24 cellular contexts compared by ENCODE assay signal in the genomic region with DNA sequence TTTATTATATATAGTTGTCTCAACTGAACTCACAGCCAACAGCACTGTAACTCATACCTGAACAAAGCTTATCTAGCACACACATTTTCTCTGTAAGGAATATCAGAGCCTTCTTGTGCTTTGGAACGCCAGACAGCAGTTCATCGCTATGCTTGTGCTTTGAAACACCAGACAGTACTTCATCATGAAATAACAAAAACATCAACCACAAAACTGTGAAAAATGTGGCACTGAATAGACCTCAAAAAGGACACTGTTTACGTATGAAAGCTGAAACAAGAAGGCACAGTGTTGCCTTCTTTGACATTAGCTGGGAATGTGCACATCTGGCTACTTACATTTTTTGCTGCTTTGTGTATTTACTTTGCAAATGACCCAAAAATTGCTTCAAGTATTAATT.
DNase-seq lines count a peak whose midpoint lies in the region; ATAC-seq, FAIRE-seq and TF ChIP-seq lines count a peak whose summit lies in the region.
"Had no signal": no experiment of that assay in that cellular context is flagged by ENCODE, and none has a peak within 500 bp of the region (broad histone marks: within the 10 kb centered on the region; RNA-seq: fewer than 3 reads in every experiment).

No MANE protein-coding gene starts in this region.

- H3K4me2 ChIP-seq in GM12878 (ENCODE audit: control insufficient read depth, insufficient read depth) (no peak overlapping the region), smooth muscle cell (peak overlapping the region; percentile 58)
- H3K4me2 ChIP-seq: PC-9 had no signal

- H3K9ac ChIP-seq in GM12878 (ENCODE audit: control insufficient read depth, insufficient read depth, low read length): no peak overlapping the region
- peak overlapping the region; percentile 81 for H3K9ac ChIP-seq in smooth muscle cell (ENCODE audit: low read depth)

- TF ChIP-seq EP300 in GM12878 (IDR thresholded peaks at IDR 0.05; ENCODE audit: borderline replicate concordance in 1 of 2, control insufficient read depth in 1 of 2, low read depth in 2 of 2, low read length in 2 of 2) (no peak), transverse colon (IDR thresholded peaks at IDR 0.05; ENCODE audit: low read depth) (no peak)

- 80% methylated on average over 3 of the region's 3 CpGs for WGBS in GM12878 (ENCODE audit: insufficient coverage, insufficient replicate concordance, low lambda C conversion rate, missing lambda C conversion rate)
- WGBS in smooth muscle cell (ENCODE audit: low lambda C conversion rate): 25% methylated on average over 3 of the region's 3 CpGs
- 89 to 91% methylated on average over 3 of the region's 3 CpGs for WGBS in transverse colon (ENCODE audit: low coverage in 1 of 2), 2 donors

- DNase-seq in LHCN-M2 (ENCODE audit: low read depth) (peak; percentile 57), GM12878 (ENCODE audit: low read depth, low spot score) (no peak), iris pigment epithelial cell (ENCODE audit: low read depth) (peak; percentile 71), smooth muscle cell (lab: John Stamatoyannopoulos, UW; ENCODE audit: unreplicated experiment) (no peak), T-cell (no peak), transverse colon (no peak)
- DNase-seq: activated CD4-positive, alpha-beta T cell treated with anti-CD3 and anti-CD28 coated beads for 48 hours; activated naive CD4-positive, alpha-beta T cell treated with anti-CD3 and anti-CD28 coated beads for 36 hours; activated T-cell treated with anti-CD3 and anti-CD28 coated beads, Interleukin-2, amount 50 U/mL, for 72 hours; DMS 273 treated with DMSO at 0.1 percent for 48 hours; effector memory CD4-positive, alpha-beta T cell; mesendoderm; naive thymus-derived CD8-positive, alpha-beta T cell; NCI-H1105 treated with DMSO at 0.1 percent for 48 hours; NCI-H2029 treated with DMSO at 0.1 percent for 48 hours; NCI-H345; PC-9; posterior cingulate gyrus; SHP77 treated with DMSO at 0.1 percent for 48 hours had no signal

- no peak overlapping the region for H3K27ac Mint-ChIP-seq in T-cell
- H3K27ac Mint-ChIP-seq: activated naive CD4-positive, alpha-beta T cell treated with anti-CD3 and anti-CD28 coated beads for 36 hours; activated T-cell treated with anti-CD3 and anti-CD28 coated beads, Interleukin-2, amount 50 U/mL, for 72 hours; T-helper 1 cell treated with Interleukin-12 subunit alpha and Interleukin-12 subunit beta and Interleukin-4 antibody, amounts not matched to agents 30 μg/mL and 1 μg/mL, for 36 hours had no signal

- SMC1A ChIA-PET in GM12878 (lab: Charles Lee; ENCODE audit: uncharacterized antibody, unreplicated experiment): interaction anchor here (2.3 kb wide), 1 partner anchor 10 kb away, joined by 8 read pairs; no protein-coding TSS in a partner anchor

- H2AFZ ChIP-seq in GM12878 (ENCODE audit: control insufficient read depth, low read depth, low read length): no peak overlapping the region
- H2AFZ ChIP-seq in smooth muscle cell (ENCODE audit: low read depth): no peak overlapping the region
- H2AFZ ChIP-seq: PC-9 had no signal

- TF ChIP-seq POLR2A in GM12878 (IDR thresholded peaks at IDR 0.05; ENCODE audit: low read depth, low read length): no peak
- TF ChIP-seq POLR2A in transverse colon (IDR thresholded peaks at IDR 0.05): no peak

- ATAC-seq in GM12878 (peak; percentile 34), T-cell (replicated peaks in 1 of 4) (no peak), HG03097 (IDR thresholded peaks at IDR 0.05; ENCODE audit: low FRiP score, unreplicated experiment) (no peak)
- ATAC-seq: activated T-cell treated with anti-CD3 and anti-CD28 coated beads, Interleukin-2, amount 50 U/mL, for 72 hours; naive thymus-derived CD8-positive, alpha-beta T cell had no signal

- H4K20me1 ChIP-seq in GM12878 (ENCODE audit: control insufficient read depth, insufficient read depth): no peaks in the 10 kb centered on the region
- no peaks in the 10 kb centered on the region for H4K20me1 ChIP-seq in smooth muscle cell (ENCODE audit: low read depth)

- H3K4me3 ChIP-seq in GM12878: no peak overlapping the region
- no peak overlapping the region for H3K4me3 ChIP-seq in smooth muscle cell
- no peak overlapping the region for H3K4me3 ChIP-seq in transverse colon
- H3K4me3 ChIP-seq: esophagus muscularis mucosa, PC-9 had no signal

- intact Hi-C loops in GM12878 (cut with micrococcal nuclease; ENCODE audit: unreplicated experiment) (no loop called here), transverse colon (cut with DNase I; ENCODE audit: low total_unique reads) (no loop called here)

- H3K4me3 Mint-ChIP-seq in T-cell: no peak overlapping the region
- H3K4me3 Mint-ChIP-seq: activated naive CD4-positive, alpha-beta T cell treated with anti-CD3 and anti-CD28 coated beads for 36 hours; activated T-cell treated with anti-CD3 and anti-CD28 coated beads, Interleukin-2, amount 50 U/mL, for 72 hours; naive thymus-derived CD8-positive, alpha-beta T cell; T-helper 1 cell treated with Interleukin-12 subunit alpha and Interleukin-12 subunit beta and Interleukin-4 antibody, amounts not matched to agents 30 μg/mL and 1 μg/mL, for 36 hours had no signal

- in situ Hi-C loops in GM12878 (cut with MboI) (no loop called here), transverse colon (cut with MboI; ENCODE audit: low pct_ligation_motif_present in 1 of 4, low pct_unique_long_range_greater_than_20kb in 1 of 4, low sequenced_read_pairs in 3 of 4) (no loop called here)

- H3K4me1 ChIP-seq in GM12878 (ENCODE audit: control insufficient read depth, insufficient read depth, low read length) (peaks cover 4% of the 10 kb centered on the region; the same call in 1 of the 2 replicates), smooth muscle cell (ENCODE audit: low read depth) (peaks cover 17% of the 10 kb centered on the region), transverse colon (no peaks in the 10 kb centered on the region)
- H3K4me1 ChIP-seq: esophagus muscularis mucosa had no signal

- no peaks in the 10 kb centered on the region for H3K9me3 Mint-ChIP-seq in T-cell
- H3K9me3 Mint-ChIP-seq: activated naive CD4-positive, alpha-beta T cell treated with anti-CD3 and anti-CD28 coated beads for 36 hours; activated T-cell treated with anti-CD3 and anti-CD28 coated beads, Interleukin-2, amount 50 U/mL, for 72 hours; naive thymus-derived CD8-positive, alpha-beta T cell; T-helper 1 cell treated with Interleukin-12 subunit alpha and Interleukin-12 subunit beta and Interleukin-4 antibody, amounts not matched to agents 30 μg/mL and 1 μg/mL, for 36 hours had no signal

- peaks cover 44% of the 10 kb centered on the region for H3K36me3 Mint-ChIP-seq in T-cell

- CTCF ChIA-PET in GM12878 (lab: Yijun Ruan, JAX): interaction anchor here (0.6 kb wide), 1 partner anchor 105 kb away, joined by 3 read pairs; no protein-coding TSS in a partner anchor
- CTCF ChIA-PET in T-cell (lab: Charles Lee): no interaction called here

- no peak for FAIRE-seq in GM12878 (lab: Jason Lieb, UNC)
- FAIRE-seq: G401.6, urothelium cell line had no signal

- H3K4me1 Mint-ChIP-seq in T-cell: no peaks in the 10 kb centered on the region

- TF ChIP-seq RAD21 in GM12878 (IDR thresholded peaks at IDR 0.05; ENCODE audit: insufficient read depth, low read depth, low read length): no peak

- RAD21 ChIA-PET in GM12878 (lab: Charles Lee; ENCODE audit: unreplicated experiment): interaction anchor here (2.4 kb wide), 1 partner anchor 10 kb away, joined by 8 read pairs; no protein-coding TSS in a partner anchor

- no TSS peak for BruUV-seq in GM12878 (replicated peaks; lab: Mats Ljungman, UMichigan)

- POLR2A ChIA-PET in GM12878 (lab: Charles Lee): no interaction called here
- POLR2A ChIA-PET in T-cell (lab: Charles Lee): no interaction called here

- H3F3A ChIP-seq in smooth muscle cell (ENCODE audit: low read depth): peaks cover 6% of the 10 kb centered on the region

- TF ChIP-seq CTCF in GM12878 (IDR thresholded peaks at IDR 0.05 in 2 of 3, conservative IDR thresholded peaks at IDR 0.05 in 1 of 3; ENCODE audit: control insufficient read depth in 2 of 3, extremely low read depth in 1 of 3, insufficient read depth in 1 of 3, low read depth in 3 of 3, low read length in 3 of 3) (no peak), smooth muscle cell (IDR thresholded peaks at IDR 0.05; ENCODE audit: borderline replicate concordance, insufficient read depth, poor library complexity, severe bottlenecking) (no peak), transverse colon (IDR thresholded peaks at IDR 0.05) (no peak)

- H3K27ac ChIP-seq in GM12878 (ENCODE audit: control insufficient read depth, insufficient read depth): peak overlapping the region; percentile 42; the same call in 1 of the 2 replicates
- H3K27ac ChIP-seq in smooth muscle cell (ENCODE audit: low read depth): peak overlapping the region; percentile 97
- no peak overlapping the region for H3K27ac ChIP-seq in transverse colon
- H3K27ac ChIP-seq: esophagus muscularis mucosa, PC-9 had no signal

- no peaks in the 10 kb centered on the region for H3K27me3 ChIP-seq in GM12878 (replicated peaks in 1 of 2; ENCODE audit: control insufficient read depth in 2 of 2, insufficient read depth in 2 of 2, low read length in 1 of 2)
- H3K27me3 ChIP-seq in smooth muscle cell (ENCODE audit: low read depth): no peaks in the 10 kb centered on the region
- H3K27me3 ChIP-seq in transverse colon: no peaks in the 10 kb centered on the region
- H3K27me3 ChIP-seq: esophagus muscularis mucosa had no signal

- H3K79me2 ChIP-seq in GM12878 (ENCODE audit: control insufficient read depth, insufficient read depth, low read length): no peaks in the 10 kb centered on the region
- peaks cover 3% of the 10 kb centered on the region for H3K79me2 ChIP-seq in smooth muscle cell (ENCODE audit: low read depth)

- H3K27me3 Mint-ChIP-seq in T-cell: no peaks in the 10 kb centered on the region
- H3K27me3 Mint-ChIP-seq: naive thymus-derived CD8-positive, alpha-beta T cell had no signal

- no peaks in the 10 kb centered on the region; the same call in 2 of the 3 replicates for H3K9me3 ChIP-seq in GM12878 (replicated peaks; ENCODE audit: control insufficient read depth, insufficient read depth, low read length)
- H3K9me3 ChIP-seq in smooth muscle cell (replicated peaks; ENCODE audit: low read depth): no peaks in the 10 kb centered on the region
- H3K9me3 ChIP-seq in transverse colon: no peaks in the 10 kb centered on the region
- H3K9me3 ChIP-seq: esophagus muscularis mucosa had no signal

- peaks cover 3 to 16% of the 10 kb centered on the region in 2 experiments for H3K36me3 ChIP-seq in GM12878 (ENCODE audit: control insufficient read depth in 2 of 2, insufficient read depth in 2 of 2, low read length in 1 of 2)
- no peaks in the 10 kb centered on the region for H3K36me3 ChIP-seq in smooth muscle cell (ENCODE audit: low read depth)
- peaks cover 0 to 15% (median 7%) of the 10 kb centered on the region in 4 donors for H3K36me3 ChIP-seq in transverse colon

Comparison
In these comparisons a context has a peak if more than half of its experiments do, and no peak if none do; other contexts are left out.
1. DNase-seq: peak in LHCN-M2 (single experiment) and iris pigment epithelial cell (single experiment); none in GM12878 (single experiment), smooth muscle cell (single experiment), T-cell (0 of 34) and transverse colon (single experiment).
2. H3K27ac ChIP-seq: peak in GM12878 (single experiment) and smooth muscle cell (single experiment); none in transverse colon (0 of 4).